Comparison of ENCODE assay signal across 1 cellular context in the genomic region with DNA sequence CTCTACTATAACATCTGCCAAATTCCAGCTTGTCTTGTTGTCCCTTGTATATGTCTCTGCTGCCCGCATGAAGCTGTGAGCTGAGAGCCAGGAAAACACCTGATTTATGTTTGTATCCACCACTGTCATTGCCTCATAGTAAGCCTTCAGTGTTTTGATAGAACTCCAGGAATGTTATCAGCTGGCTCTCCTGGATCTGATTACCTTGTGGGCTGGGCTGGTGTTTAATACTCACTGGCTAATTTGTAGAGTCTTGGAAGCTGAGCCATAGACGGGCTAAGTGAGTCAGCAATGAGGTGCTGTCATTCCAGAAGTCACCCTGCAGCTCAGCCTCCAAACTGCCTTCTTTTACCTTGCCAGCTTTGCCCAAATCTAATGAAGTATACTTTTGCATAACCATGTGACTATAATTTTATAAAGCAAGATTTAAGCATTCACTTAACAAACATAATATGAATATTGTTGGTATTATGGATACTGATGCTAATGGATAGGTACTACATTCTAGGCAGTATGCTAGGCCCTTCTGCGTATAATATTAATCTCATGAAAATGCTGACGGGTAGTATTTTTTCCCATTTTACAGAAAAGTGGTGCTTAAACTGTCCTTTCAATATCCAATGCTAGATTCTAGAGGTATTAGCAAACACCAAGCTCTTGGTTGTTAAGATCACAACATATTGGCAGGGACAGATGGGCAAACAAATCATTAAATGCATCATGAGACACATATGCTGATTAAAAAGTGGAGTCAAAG.
TF ChIP-seq lines count a peak whose summit lies in the region.

No MANE protein-coding gene starts in this region.

TF ChIP-seq in HEK293, 187 proteins besides CTCF, POLR2A, EP300 and RAD21 (continued from another document and continues in another):
- TF ChIP-seq, protein P1, sequence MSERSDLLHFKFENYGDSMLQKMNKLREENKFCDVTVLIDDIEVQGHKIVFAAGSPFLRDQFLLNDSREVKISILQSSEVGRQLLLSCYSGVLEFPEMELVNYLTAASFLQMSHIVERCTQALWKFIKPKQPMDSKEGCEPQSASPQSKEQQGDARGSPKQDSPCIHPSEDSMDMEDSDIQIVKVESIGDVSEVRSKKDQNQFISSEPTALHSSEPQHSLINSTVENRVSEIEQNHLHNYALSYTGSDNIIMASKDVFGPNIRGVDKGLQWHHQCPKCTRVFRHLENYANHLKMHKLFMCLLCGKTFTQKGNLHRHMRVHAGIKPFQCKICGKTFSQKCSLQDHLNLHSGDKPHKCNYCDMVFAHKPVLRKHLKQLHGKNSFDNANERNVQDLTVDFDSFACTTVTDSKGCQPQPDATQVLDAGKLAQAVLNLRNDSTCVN (tag by site-specific recombination; optimal IDR thresholded peaks at IDR 0.05) = no peak
- TF ChIP-seq ZNF843 (tag by site-specific recombination; IDR thresholded peaks at IDR 0.05) = peak; percentile 71
- TF ChIP-seq ZNF510 (tag by site-specific recombination; IDR thresholded peaks at IDR 0.05; ENCODE audit: insufficient replicate concordance) = no peak
- no peak for TF ChIP-seq ZEB2 (tag by site-specific recombination; IDR thresholded peaks at IDR 0.05)
- TF ChIP-seq IKZF3 (tag by site-specific recombination; IDR thresholded peaks at IDR 0.05) = peak; percentile 61; the same call in 1 of the 2 replicates
- TF ChIP-seq ZNF211 (tag by site-specific recombination; IDR thresholded peaks at IDR 0.05; ENCODE audit: low read depth) = no peak
- TF ChIP-seq ZBTB7A (tag by site-specific recombination; IDR thresholded peaks at IDR 0.05; ENCODE audit: low read depth) = no peak
- TF ChIP-seq WT1 (tag by site-specific recombination; IDR thresholded peaks at IDR 0.05) = no peak
- TF ChIP-seq ZBTB17 (tag by site-specific recombination; IDR thresholded peaks at IDR 0.05) = peak; percentile 52
- no peak for TF ChIP-seq ZNF202 (tag by site-specific recombination; IDR thresholded peaks at IDR 0.05; ENCODE audit: borderline replicate concordance)
- TF ChIP-seq ZXDB (tag by site-specific recombination; IDR thresholded peaks at IDR 0.05) = peak; percentile 81
- TF ChIP-seq, protein P2, sequence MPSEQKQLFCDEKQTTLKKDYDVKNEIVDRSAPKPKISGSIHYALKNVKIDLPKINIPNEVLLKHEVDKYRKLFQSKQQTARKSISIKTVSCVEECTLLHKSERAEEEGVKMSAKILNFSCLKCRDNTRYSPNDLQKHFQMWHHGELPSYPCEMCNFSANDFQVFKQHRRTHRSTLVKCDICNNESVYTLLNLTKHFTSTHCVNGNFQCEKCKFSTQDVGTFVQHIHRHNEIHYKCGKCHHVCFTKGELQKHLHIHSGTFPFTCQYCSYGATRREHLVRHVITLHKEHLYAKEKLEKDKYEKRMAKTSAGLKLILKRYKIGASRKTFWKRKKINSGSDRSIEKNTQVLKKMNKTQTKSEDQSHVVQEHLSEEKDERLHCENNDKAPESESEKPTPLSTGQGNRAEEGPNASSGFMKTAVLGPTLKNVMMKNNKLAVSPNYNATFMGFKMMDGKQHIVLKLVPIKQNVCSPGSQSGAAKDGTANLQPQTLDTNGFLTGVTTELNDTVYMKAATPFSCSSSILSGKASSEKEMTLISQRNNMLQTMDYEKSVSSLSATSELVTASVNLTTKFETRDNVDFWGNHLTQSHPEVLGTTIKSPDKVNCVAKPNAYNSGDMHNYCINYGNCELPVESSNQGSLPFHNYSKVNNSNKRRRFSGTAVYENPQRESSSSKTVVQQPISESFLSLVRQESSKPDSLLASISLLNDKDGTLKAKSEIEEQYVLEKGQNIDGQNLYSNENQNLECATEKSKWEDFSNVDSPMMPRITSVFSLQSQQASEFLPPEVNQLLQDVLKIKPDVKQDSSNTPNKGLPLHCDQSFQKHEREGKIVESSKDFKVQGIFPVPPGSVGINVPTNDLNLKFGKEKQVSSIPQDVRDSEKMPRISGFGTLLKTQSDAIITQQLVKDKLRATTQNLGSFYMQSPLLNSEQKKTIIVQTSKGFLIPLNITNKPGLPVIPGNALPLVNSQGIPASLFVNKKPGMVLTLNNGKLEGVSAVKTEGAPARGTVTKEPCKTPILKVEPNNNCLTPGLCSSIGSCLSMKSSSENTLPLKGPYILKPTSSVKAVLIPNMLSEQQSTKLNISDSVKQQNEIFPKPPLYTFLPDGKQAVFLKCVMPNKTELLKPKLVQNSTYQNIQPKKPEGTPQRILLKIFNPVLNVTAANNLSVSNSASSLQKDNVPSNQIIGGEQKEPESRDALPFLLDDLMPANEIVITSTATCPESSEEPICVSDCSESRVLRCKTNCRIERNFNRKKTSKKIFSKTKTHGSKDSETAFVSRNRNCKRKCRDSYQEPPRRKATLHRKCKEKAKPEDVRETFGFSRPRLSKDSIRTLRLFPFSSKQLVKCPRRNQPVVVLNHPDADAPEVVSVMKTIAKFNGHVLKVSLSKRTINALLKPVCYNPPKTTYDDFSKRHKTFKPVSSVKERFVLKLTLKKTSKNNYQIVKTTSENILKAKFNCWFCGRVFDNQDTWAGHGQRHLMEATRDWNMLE (tag by site-specific recombination; conservative IDR thresholded peaks at IDR 0.05; ENCODE audit: low read depth) = no peak
- no peak for TF ChIP-seq ZNF121 (tag by site-specific recombination; IDR thresholded peaks at IDR 0.05)
- no peak for TF ChIP-seq ZNF394 (tag by site-specific recombination; IDR thresholded peaks at IDR 0.05; ENCODE audit: borderline replicate concordance)
- no peak for TF ChIP-seq ZNF701 (tag by site-specific recombination; IDR thresholded peaks at IDR 0.05)
- TF ChIP-seq ZNF571 (tag by site-specific recombination; IDR thresholded peaks at IDR 0.05) = no peak
- TF ChIP-seq, protein P3, sequence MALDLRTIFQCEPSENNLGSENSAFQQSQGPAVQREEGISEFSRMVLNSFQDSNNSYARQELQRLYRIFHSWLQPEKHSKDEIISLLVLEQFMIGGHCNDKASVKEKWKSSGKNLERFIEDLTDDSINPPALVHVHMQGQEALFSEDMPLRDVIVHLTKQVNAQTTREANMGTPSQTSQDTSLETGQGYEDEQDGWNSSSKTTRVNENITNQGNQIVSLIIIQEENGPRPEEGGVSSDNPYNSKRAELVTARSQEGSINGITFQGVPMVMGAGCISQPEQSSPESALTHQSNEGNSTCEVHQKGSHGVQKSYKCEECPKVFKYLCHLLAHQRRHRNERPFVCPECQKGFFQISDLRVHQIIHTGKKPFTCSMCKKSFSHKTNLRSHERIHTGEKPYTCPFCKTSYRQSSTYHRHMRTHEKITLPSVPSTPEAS (tag by site-specific recombination; IDR thresholded peaks at IDR 0.05) = no peak
- TF ChIP-seq ZNF529 (tag by site-specific recombination; IDR thresholded peaks at IDR 0.05; ENCODE audit: insufficient replicate concordance) = no peak
- no peak for TF ChIP-seq ZNF433 (tag by site-specific recombination; IDR thresholded peaks at IDR 0.05; ENCODE audit: low read depth)
- no peak for TF ChIP-seq ZNF423 (tag by site-specific recombination; IDR thresholded peaks at IDR 0.05)
- no peak for TF ChIP-seq ZNF747 (tag by site-specific recombination; IDR thresholded peaks at IDR 0.05)
- TF ChIP-seq ZNF776 (tag by site-specific recombination; IDR thresholded peaks at IDR 0.05; ENCODE audit: borderline replicate concordance) = no peak
- TF ChIP-seq KLF8 (tag by site-specific recombination; IDR thresholded peaks at IDR 0.05) = no peak; the same call in 1 of the 2 replicates
- peak; percentile 33; the same call in 1 of the 2 replicates for TF ChIP-seq GLIS1 (tag by site-specific recombination; IDR thresholded peaks at IDR 0.05)
- TF ChIP-seq, protein P4, sequence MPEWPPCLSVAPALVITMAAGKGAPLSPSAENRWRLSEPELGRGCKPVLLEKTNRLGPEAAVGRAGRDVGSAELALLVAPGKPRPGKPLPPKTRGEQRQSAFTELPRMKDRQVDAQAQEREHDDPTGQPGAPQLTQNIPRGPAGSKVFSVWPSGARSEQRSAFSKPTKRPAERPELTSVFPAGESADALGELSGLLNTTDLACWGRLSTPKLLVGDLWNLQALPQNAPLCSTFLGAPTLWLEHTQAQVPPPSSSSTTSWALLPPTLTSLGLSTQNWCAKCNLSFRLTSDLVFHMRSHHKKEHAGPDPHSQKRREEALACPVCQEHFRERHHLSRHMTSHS (tag by site-specific recombination; IDR thresholded peaks at IDR 0.05) = no peak
- TF ChIP-seq ZNF791 (tag by site-specific recombination; IDR thresholded peaks at IDR 0.05) = no peak
- no peak for TF ChIP-seq ZNF24 (tag by site-specific recombination; IDR thresholded peaks at IDR 0.05)
- TF ChIP-seq, protein P5, sequence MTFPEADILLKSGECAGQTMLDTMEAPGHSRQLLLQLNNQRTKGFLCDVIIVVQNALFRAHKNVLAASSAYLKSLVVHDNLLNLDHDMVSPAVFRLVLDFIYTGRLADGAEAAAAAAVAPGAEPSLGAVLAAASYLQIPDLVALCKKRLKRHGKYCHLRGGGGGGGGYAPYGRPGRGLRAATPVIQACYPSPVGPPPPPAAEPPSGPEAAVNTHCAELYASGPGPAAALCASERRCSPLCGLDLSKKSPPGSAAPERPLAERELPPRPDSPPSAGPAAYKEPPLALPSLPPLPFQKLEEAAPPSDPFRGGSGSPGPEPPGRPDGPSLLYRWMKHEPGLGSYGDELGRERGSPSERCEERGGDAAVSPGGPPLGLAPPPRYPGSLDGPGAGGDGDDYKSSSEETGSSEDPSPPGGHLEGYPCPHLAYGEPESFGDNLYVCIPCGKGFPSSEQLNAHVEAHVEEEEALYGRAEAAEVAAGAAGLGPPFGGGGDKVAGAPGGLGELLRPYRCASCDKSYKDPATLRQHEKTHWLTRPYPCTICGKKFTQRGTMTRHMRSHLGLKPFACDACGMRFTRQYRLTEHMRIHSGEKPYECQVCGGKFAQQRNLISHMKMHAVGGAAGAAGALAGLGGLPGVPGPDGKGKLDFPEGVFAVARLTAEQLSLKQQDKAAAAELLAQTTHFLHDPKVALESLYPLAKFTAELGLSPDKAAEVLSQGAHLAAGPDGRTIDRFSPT (tag by site-specific recombination; IDR thresholded peaks at IDR 0.05) = no peak
- no peak for TF ChIP-seq ZNF837 (tag by site-specific recombination; IDR thresholded peaks at IDR 0.05)
- TF ChIP-seq, protein P6, sequence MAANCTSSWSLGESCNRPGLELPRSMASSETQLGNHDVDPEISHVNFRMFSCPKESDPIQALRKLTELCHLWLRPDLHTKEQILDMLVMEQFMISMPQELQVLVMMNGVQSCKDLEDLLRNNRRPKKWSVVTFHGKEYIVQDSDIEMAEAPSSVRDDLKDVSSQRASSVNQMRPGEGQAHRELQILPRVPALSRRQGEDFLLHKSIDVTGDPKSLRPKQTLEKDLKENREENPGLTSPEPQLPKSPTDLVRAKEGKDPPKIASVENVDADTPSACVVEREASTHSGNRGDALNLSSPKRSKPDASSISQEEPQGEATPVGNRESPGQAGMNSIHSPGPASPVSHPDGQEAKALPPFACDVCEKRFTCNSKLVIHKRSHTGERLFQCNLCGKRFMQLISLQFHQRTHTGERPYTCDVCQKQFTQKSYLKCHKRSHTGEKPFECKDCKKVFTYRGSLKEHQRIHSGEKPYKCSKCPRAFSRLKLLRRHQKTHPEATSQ (tag by site-specific recombination; IDR thresholded peaks at IDR 0.05) = no peak
- no peak for TF ChIP-seq ZNF624 (tag by site-specific recombination; IDR thresholded peaks at IDR 0.05)
- no peak for TF ChIP-seq GFI1B (tag by site-specific recombination; IDR thresholded peaks at IDR 0.05)
- TF ChIP-seq ZNF157 (tag by site-specific recombination; IDR thresholded peaks at IDR 0.05) = no peak
- TF ChIP-seq ZNF341 (tag by site-specific recombination; IDR thresholded peaks at IDR 0.05; ENCODE audit: low read depth) = no peak
- no peak for TF ChIP-seq ZNF391 (tag by site-specific recombination; IDR thresholded peaks at IDR 0.05; ENCODE audit: borderline replicate concordance, low read depth)
- TF ChIP-seq ZNF23 (tag by site-specific recombination; IDR thresholded peaks at IDR 0.05; ENCODE audit: borderline replicate concordance) = no peak
- TF ChIP-seq TRIM28 (IDR thresholded peaks at IDR 0.05; ENCODE audit: borderline replicate concordance, low read length) = no peak
- TF ChIP-seq ZNF19 (tag by site-specific recombination; IDR thresholded peaks at IDR 0.05; ENCODE audit: low read depth) = no peak
- TF ChIP-seq YY2 (tag by site-specific recombination; IDR thresholded peaks at IDR 0.05) = no peak
- TF ChIP-seq TCF7L2 (IDR thresholded peaks at IDR 0.05; ENCODE audit: borderline replicate concordance, low read depth, low read length) = no peak
- TF ChIP-seq ZNF426 (tag by site-specific recombination; IDR thresholded peaks at IDR 0.05) = no peak
- TF ChIP-seq HOXA7 (CRISPR knock-in tag; IDR thresholded peaks at IDR 0.05; ENCODE audit: borderline replicate concordance) = no peak
- TF ChIP-seq, protein P7, sequence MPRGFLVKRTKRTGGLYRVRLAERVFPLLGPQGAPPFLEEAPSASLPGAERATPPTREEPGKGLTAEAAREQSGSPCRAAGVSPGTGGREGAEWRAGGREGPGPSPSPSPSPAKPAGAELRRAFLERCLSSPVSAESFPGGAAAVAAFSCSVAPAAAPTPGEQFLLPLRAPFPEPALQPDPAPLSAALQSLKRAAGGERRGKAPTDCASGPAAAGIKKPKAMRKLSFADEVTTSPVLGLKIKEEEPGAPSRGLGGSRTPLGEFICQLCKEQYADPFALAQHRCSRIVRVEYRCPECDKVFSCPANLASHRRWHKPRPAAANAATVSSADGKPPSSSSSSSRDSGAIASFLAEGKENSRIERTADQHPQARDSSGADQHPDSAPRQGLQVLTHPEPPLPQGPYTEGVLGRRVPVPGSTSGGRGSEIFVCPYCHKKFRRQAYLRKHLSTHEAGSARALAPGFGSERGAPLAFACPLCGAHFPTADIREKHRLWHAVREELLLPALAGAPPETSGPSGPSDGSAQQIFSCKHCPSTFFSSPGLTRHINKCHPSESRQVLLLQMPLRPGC (tag by site-specific recombination; IDR thresholded peaks at IDR 0.05) = peak; percentile 94
- TF ChIP-seq, protein P8, sequence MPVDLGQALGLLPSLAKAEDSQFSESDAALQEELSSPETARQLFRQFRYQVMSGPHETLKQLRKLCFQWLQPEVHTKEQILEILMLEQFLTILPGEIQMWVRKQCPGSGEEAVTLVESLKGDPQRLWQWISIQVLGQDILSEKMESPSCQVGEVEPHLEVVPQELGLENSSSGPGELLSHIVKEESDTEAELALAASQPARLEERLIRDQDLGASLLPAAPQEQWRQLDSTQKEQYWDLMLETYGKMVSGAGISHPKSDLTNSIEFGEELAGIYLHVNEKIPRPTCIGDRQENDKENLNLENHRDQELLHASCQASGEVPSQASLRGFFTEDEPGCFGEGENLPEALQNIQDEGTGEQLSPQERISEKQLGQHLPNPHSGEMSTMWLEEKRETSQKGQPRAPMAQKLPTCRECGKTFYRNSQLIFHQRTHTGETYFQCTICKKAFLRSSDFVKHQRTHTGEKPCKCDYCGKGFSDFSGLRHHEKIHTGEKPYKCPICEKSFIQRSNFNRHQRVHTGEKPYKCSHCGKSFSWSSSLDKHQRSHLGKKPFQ (tag by site-specific recombination; IDR thresholded peaks at IDR 0.05) = no peak
- TF ChIP-seq ZNF335 (tag by site-specific recombination; conservative IDR thresholded peaks at IDR 0.05) = peak; percentile 37; the same call in 1 of the 2 replicates
- no peak for TF ChIP-seq ZNF768 (tag by site-specific recombination; IDR thresholded peaks at IDR 0.05)
- peak; percentile 59 for TF ChIP-seq ZNF366 (tag by site-specific recombination; conservative IDR thresholded peaks at IDR 0.05)
- peak; percentile 56 for TF ChIP-seq OSR2 (tag by site-specific recombination; IDR thresholded peaks at IDR 0.05)
